In the genomic region with DNA sequence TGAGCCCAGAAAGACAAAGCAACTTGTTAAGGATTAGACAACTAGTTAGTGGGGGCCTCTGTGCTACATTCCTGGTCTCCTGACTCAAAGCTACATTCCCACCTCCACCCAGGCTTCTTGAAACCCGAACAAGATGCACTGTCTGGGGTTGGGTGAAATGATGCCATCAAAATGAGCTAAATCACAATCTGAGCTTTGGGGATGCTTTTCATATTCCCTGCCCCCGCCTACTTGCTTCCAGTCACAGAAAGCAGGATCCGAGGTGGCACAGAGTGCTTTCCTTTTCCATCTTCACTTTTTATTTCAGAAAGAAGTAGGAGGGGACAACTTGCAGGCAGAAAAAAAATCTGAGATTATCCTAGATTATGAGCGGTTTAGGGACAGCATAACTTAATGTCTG, we compare ENCODE assay signal across 39 cellular contexts. TPM values are rescaled to one million over a fixed set of nuclear protein-coding genes. Genes with fewer than 3 reads are reported as not detected.
"Had no signal": no experiment of that assay in that cellular context is flagged by ENCODE, and none has a peak within 500 bp of the region (broad histone marks: within the 10 kb centered on the region; RNA-seq: fewer than 3 reads in every experiment).

No MANE protein-coding gene starts in this region.

- DNase-seq: Karpas-422, Kasumi-1, MG63, MM.1S, MV-4-11, NCI-H1048, NCI-H1092, NCI-H1092 treated with DMSO at 0.1 percent for 48 hours, NCI-H1105, NCI-H1417, NCI-H1417 treated with DMSO at 0.1 percent for 48 hours, NCI-H1436, NCI-H1436 treated with DMSO at 0.1 percent for 48 hours, NCI-H146, NCI-H1694, NCI-H1694 treated with DMSO at 0.1 percent for 48 hours, NCI-H187, NCI-H187 treated with DMSO at 0.1 percent for 48 hours, NCI-H1930, NCI-H2029, NCI-H2029 treated with DMSO at 0.1 percent for 48 hours, NCI-H2081, NCI-H2081 treated with DMSO at 0.1 percent for 48 hours, NCI-H2107, NCI-H2171, NCI-H2171 treated with DMSO at 0.1 percent for 48 hours, NCI-H2227 treated with DMSO at 0.1 percent for 48 hours, NCI-H226, NCI-H345, NCI-H446, NCI-H446 treated with DMSO at 0.1 percent for 48 hours, NCI-H510A, NCI-H510A treated with DMSO at 0.1 percent for 48 hours, NCI-H524, NCI-H524 treated with DMSO at 0.1 percent for 48 hours had no signal

- H3K36me3 ChIP-seq: MG63 had no signal

- H3K4me3 ChIP-seq: MG63 had no signal

- H3K9me3 ChIP-seq: MG63 had no signal

RNA-seq across cellular contexts. Expression of a gene that starts 5.4 kb away (rescaled TPM):
- total RNA-seq: LHCN-M2, M059J, MCF 10A had no signal

RNA-seq across cellular contexts. Expression of a gene that starts 53.9 kb away (rescaled TPM):
- total RNA-seq: LHCN-M2, M059J, MCF 10A, NCI-H460 had no signal
